Comparison of ENCODE assay signal across 9 cellular contexts in genomic region chr1:212218911-212219310, GRCh38.
DNase-seq lines count a peak whose midpoint lies in the region; ATAC-seq and TF ChIP-seq lines count a peak whose summit lies in the region.
"Had no signal": no experiment of that assay in that cellular context is flagged by ENCODE, and none has a peak within 500 bp of the region (broad histone marks: within the 10 kb centered on the region; RNA-seq: fewer than 3 reads in every experiment).

No MANE protein-coding gene starts in this region.

- H3K4me2 ChIP-seq in BLaER1, result peak overlapping the region; percentile 78

- no peaks in the 10 kb centered on the region for H3K9me3 ChIP-seq in BLaER1
- H3K9me3 ChIP-seq in effector memory CD4-positive, alpha-beta T cell (ENCODE audit: control insufficient read depth, low read length), result no peaks in the 10 kb centered on the region

- H3K27me3 ChIP-seq in BLaER1 (no peaks in the 10 kb centered on the region), brain microvascular endothelial cell (replicated peaks) (no peaks in the 10 kb centered on the region)
- H3K27me3 ChIP-seq in effector memory CD4-positive, alpha-beta T cell (replicated peaks; ENCODE audit: control insufficient read depth, insufficient read depth, low read length, poor library complexity, severe bottlenecking), result no peaks in the 10 kb centered on the region

- peak overlapping the region; percentile 82 for H3K27ac ChIP-seq in BLaER1
- no peak overlapping the region for H3K27ac ChIP-seq in brain microvascular endothelial cell
- no peak overlapping the region for H3K27ac ChIP-seq in effector memory CD4-positive, alpha-beta T cell (ENCODE audit: insufficient read depth, low read length, poor library complexity, severe bottlenecking)
- H3K27ac ChIP-seq: epithelial cell of prostate had no signal

- H3K4me1 ChIP-seq in BLaER1, result peaks cover 51% of the 10 kb centered on the region
- H3K4me1 ChIP-seq in effector memory CD4-positive, alpha-beta T cell (ENCODE audit: control insufficient read depth, insufficient read depth, low read length, poor library complexity, severe bottlenecking), result no peaks in the 10 kb centered on the region

- DNase-seq in brain microvascular endothelial cell (peak; percentile 60), NCI-H1092 treated with DMSO at 0.1 percent for 48 hours (lab: John Stamatoyannopoulos, UW) (no peak), T1000 (lab: John Stamatoyannopoulos, UW) (no peak)
- DNase-seq in effector memory CD4-positive, alpha-beta T cell, result no peak
- DNase-seq in stimulated activated CD4-positive, alpha-beta T cell treated with anti-CD3 and anti-CD28 coated beads, Interleukin-4, amount 100 ng/mL, for 1 hour, result no peak

- ATAC-seq in GM19351 (IDR thresholded peaks at IDR 0.05; ENCODE audit: unreplicated experiment), result peak; percentile 97
- ATAC-seq in HG03280 (IDR thresholded peaks at IDR 0.05; ENCODE audit: unreplicated experiment), result peak; percentile 86

- no peaks in the 10 kb centered on the region for H4K20me1 ChIP-seq in BLaER1

- in situ Hi-C loops in brain microvascular endothelial cell (cut with HindIII; ENCODE audit: low pct_ligation_motif_present, low sequenced_read_pairs), result no loop called here

- H3K36me3 ChIP-seq in BLaER1, result no peaks in the 10 kb centered on the region
- no peaks in the 10 kb centered on the region for H3K36me3 ChIP-seq in brain microvascular endothelial cell (replicated peaks)
- no peaks in the 10 kb centered on the region for H3K36me3 ChIP-seq in effector memory CD4-positive, alpha-beta T cell (ENCODE audit: control insufficient read depth, insufficient read depth, low read length)

- H3K4me3 ChIP-seq in BLaER1 (no peak overlapping the region; the same call in 1 of the 2 replicates), brain microvascular endothelial cell (ENCODE audit: low read depth, low read length) (no peak overlapping the region)
- H3K4me3 ChIP-seq in effector memory CD4-positive, alpha-beta T cell (ENCODE audit: insufficient read depth, low read depth, low read length, poor library complexity, severe bottlenecking), result no peak overlapping the region

- TF ChIP-seq CTCF in brain microvascular endothelial cell (IDR thresholded peaks at IDR 0.05; ENCODE audit: low read depth, low read length, missing control alignments), result no peak

- peak overlapping the region; percentile 65 for H3K9ac ChIP-seq in BLaER1
